8 cellular contexts compared by ENCODE assay signal in genomic region chr22:49827853-49828598, GRCh38. TPM values are rescaled to one million over a fixed set of nuclear protein-coding genes. Genes with fewer than 3 reads are reported as not detected.
DNase-seq lines count a peak whose midpoint lies in the region; ATAC-seq and TF ChIP-seq lines count a peak whose summit lies in the region.

BRD1 (minus strand) TSS chr22:49827873; CDS start chr22:49824317, 3,556 bp downstream.

- peak within 1 kb of the TSS; percentile 91 for H3K9ac ChIP-seq in MM.1S (ENCODE audit: low read length)

- no peaks in the 10 kb centered on the region for H3F3A ChIP-seq in MM.1S (ENCODE audit: insufficient read depth, low read length)

- no peak within 1 kb of the TSS for H3K27ac ChIP-seq in MM.1S (ENCODE audit: low read length)

- peak; percentile 81 for ATAC-seq in left lobe of liver

- no peaks in the 10 kb centered on the region for H3K9me3 ChIP-seq in MM.1S (replicated peaks; ENCODE audit: insufficient read depth, low read length)

- H3K79me2 ChIP-seq in MM.1S (ENCODE audit: low read length) = peaks cover 39% of the 10 kb centered on the region

- peaks cover 7% of the 10 kb centered on the region; the same call in 1 of the 2 replicates for H3K4me1 ChIP-seq in MM.1S (ENCODE audit: low read length)

- H3K4me3 ChIP-seq in MM.1S (ENCODE audit: low read length) = peak within 1 kb of the TSS; percentile 97

- peak within 1 kb of the TSS; percentile 85 for H2AFZ ChIP-seq in MM.1S (ENCODE audit: low read length)

- H3K36me3 ChIP-seq in MM.1S (replicated peaks; ENCODE audit: insufficient read depth, low read length) = peaks cover 3% of the 10 kb centered on the region

- peak within 1 kb of the TSS; percentile 99 for H3K4me2 ChIP-seq in MM.1S (ENCODE audit: low read depth, low read length)

- H3K27me3 ChIP-seq in MM.1S (replicated peaks; ENCODE audit: insufficient read depth, low read length) = no peaks in the 10 kb centered on the region

- H3K9me2 ChIP-seq in MM.1S (replicated peaks; ENCODE audit: insufficient read depth, low read length) = no peaks in the 10 kb centered on the region

- no peak for TF ChIP-seq CTCF in MM.1S (IDR thresholded peaks at IDR 0.05; ENCODE audit: low read length)

- peaks cover 35% of the 10 kb centered on the region for H4K20me1 ChIP-seq in MM.1S (ENCODE audit: insufficient read depth, low read length)

- DNase-seq in NCI-H2107 (lab: John Stamatoyannopoulos, UW) (peak; percentile 13), NCI-H2107 treated with DMSO at 0.1 percent for 48 hours (lab: John Stamatoyannopoulos, UW; ENCODE audit: unreplicated experiment) (no peak), MM.1S (peak; percentile 72), dedifferentiated amniotic fluid mesenchymal stem cell (ENCODE audit: extremely low spot score) (peak; percentile 34), left lobe of liver (ENCODE audit: low spot score) (peak; percentile 71), islet precursor cell (no peak)
- DNase-seq in activated CD4-positive, alpha-beta T cell treated with anti-CD3 and anti-CD28 coated beads for 4 hours = peak; percentile 51
- DNase-seq in stimulated activated CD4-positive, alpha-beta T cell treated with anti-CD3 and anti-CD28 coated beads, Interleukin-4, amount 100 ng/mL, for 1 hour = peak; percentile 70

RNA-seq across cellular contexts. Expression of gene BRD1, which starts in this region (rescaled TPM):
- total RNA-seq in left lobe of liver = 17.9 TPM

Comparison
In these comparisons a context has a peak if more than half of its experiments do, and no peak if none do; other contexts are left out.
1. DNase-seq: peak in NCI-H2107 (single experiment), MM.1S (single experiment), activated CD4-positive, alpha-beta T cell treated with anti-CD3 and anti-CD28 coated beads for 4 hours (2 of 2), dedifferentiated amniotic fluid mesenchymal stem cell (single experiment), left lobe of liver (single experiment) and stimulated activated CD4-positive, alpha-beta T cell treated with anti-CD3 and anti-CD28 coated beads, Interleukin-4, amount 100 ng/mL, for 1 hour (single experiment); none in NCI-H2107 treated with DMSO at 0.1 percent for 48 hours (single experiment) and islet precursor cell (single experiment).